ENCODE assay signal across 22 cellular contexts in the genomic region with DNA sequence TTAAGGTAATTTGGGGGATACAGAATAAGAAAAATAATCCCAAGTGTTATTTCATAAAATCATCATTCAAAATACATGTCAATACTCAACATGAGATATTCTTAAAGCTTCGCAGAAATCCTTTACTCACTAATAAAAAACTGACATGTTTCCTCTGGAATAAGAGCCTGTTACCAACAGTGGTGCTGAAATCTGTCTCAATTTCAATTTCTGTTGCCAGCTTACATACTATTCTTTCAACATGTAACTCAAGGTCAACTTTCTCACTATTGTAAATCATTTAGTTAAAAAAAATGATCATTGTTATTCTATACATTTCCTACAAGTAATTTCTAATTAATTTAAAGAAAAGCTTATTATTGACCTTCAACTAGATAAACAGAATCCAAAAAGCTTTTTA.
DNase-seq lines count a peak whose midpoint lies in the region; ATAC-seq and TF ChIP-seq lines count a peak whose summit lies in the region.
"Had no signal": no experiment of that assay in that cellular context is flagged by ENCODE, and none has a peak within 500 bp of the region (broad histone marks: within the 10 kb centered on the region; RNA-seq: fewer than 3 reads in every experiment).

No MANE protein-coding gene starts in this region.

- H3K9me3 Mint-ChIP-seq in effector memory CD8-positive, alpha-beta T cell = no peaks in the 10 kb centered on the region
- H3K9me3 Mint-ChIP-seq in CD14-positive monocyte = no peaks in the 10 kb centered on the region

- H3K4me3 ChIP-seq in AG10803 (ENCODE audit: low read length) = no peak overlapping the region
- no peak overlapping the region for H3K4me3 ChIP-seq in SJSA1
- H3K4me3 ChIP-seq in colonic mucosa = no peak overlapping the region
- H3K4me3 ChIP-seq: Peyer's patch had no signal

- TF ChIP-seq CTCF in AG10803 (conservative IDR thresholded peaks at IDR 0.05; ENCODE audit: low read length) (no peak), foreskin keratinocyte (conservative IDR thresholded peaks at IDR 0.05) (no peak), colonic mucosa (IDR thresholded peaks at IDR 0.05) (no peak), CD14-positive monocyte (IDR thresholded peaks at IDR 0.05) (no peak)

- H3K27ac Mint-ChIP-seq in effector memory CD8-positive, alpha-beta T cell = peak overlapping the region; percentile 0 to 87
- no peak overlapping the region for H3K27ac Mint-ChIP-seq in CD14-positive monocyte

- H3K36me3 Mint-ChIP-seq in effector memory CD8-positive, alpha-beta T cell (ENCODE audit: insufficient read depth) = peaks cover 39% of the 10 kb centered on the region
- peaks cover 38 to 61% of the 10 kb centered on the region in 2 donors for H3K36me3 Mint-ChIP-seq in CD14-positive monocyte

- H3K27me3 ChIP-seq in SJSA1 (replicated peaks) = no peaks in the 10 kb centered on the region
- H3K27me3 ChIP-seq in foreskin keratinocyte = no peaks in the 10 kb centered on the region
- H3K27me3 ChIP-seq in colonic mucosa = no peaks in the 10 kb centered on the region
- H3K27me3 ChIP-seq: BE2C, Peyer's patch had no signal

- H3K27ac ChIP-seq in SJSA1 (peak overlapping the region; percentile 68), foreskin keratinocyte (peak overlapping the region; percentile 7), colonic mucosa (no peak overlapping the region)
- H3K27ac ChIP-seq: 22Rv1, Peyer's patch had no signal

- no peak overlapping the region for H3K4me3 Mint-ChIP-seq in effector memory CD8-positive, alpha-beta T cell
- no peak overlapping the region for H3K4me3 Mint-ChIP-seq in CD14-positive monocyte

- no peak overlapping the region for H3K9ac ChIP-seq in colonic mucosa (ENCODE audit: low read depth in 2 of 2, low read length in 2 of 2)

- no peaks in the 10 kb centered on the region for H3K27me3 Mint-ChIP-seq in effector memory CD8-positive, alpha-beta T cell
- no peaks in the 10 kb centered on the region for H3K27me3 Mint-ChIP-seq in CD14-positive monocyte (ENCODE audit: low read depth in 3 of 3)

- peaks cover 33% of the 10 kb centered on the region for H3K4me1 ChIP-seq in SJSA1 (replicated peaks)
- peaks cover 3% of the 10 kb centered on the region for H3K4me1 ChIP-seq in foreskin keratinocyte
- H3K4me1 ChIP-seq in colonic mucosa = no peaks in the 10 kb centered on the region
- H3K4me1 ChIP-seq: BE2C, Peyer's patch had no signal

- H3K9me3 ChIP-seq in SJSA1 (replicated peaks) = no peaks in the 10 kb centered on the region
- no peaks in the 10 kb centered on the region for H3K9me3 ChIP-seq in colonic mucosa
- H3K9me3 ChIP-seq: BE2C, Peyer's patch had no signal

- peaks cover 78% of the 10 kb centered on the region for H3K36me3 ChIP-seq in SJSA1
- H3K36me3 ChIP-seq in colonic mucosa = no peaks in the 10 kb centered on the region

- intact Hi-C loops in colonic mucosa (cut with DNase I) (no loop called here), CD14-positive monocyte (cut with micrococcal nuclease) (no loop called here)

- peaks cover 4 to 8% of the 10 kb centered on the region in 2 donors for H3K4me1 Mint-ChIP-seq in effector memory CD8-positive, alpha-beta T cell (ENCODE audit: low read depth in 2 of 2)
- H3K4me1 Mint-ChIP-seq in CD14-positive monocyte = peaks cover 3% of the 10 kb centered on the region

- DNase-seq in AG10803 (ENCODE audit: low read depth) (peak; percentile 36), SJSA1 (ENCODE audit: low read depth in 1 of 2, low spot score in 2 of 2) (no peak), foreskin keratinocyte (no peak), colonic mucosa (no peak), CD14-positive monocyte (ENCODE audit: low spot score) (no peak)
- DNase-seq in effector memory CD8-positive, alpha-beta T cell = no peak
- DNase-seq in stimulated activated naive CD4-positive, alpha-beta T cell treated with Interleukin-2 at 50 U/mL for 16 hours (lab: John Stamatoyannopoulos, UW) = no peak
- DNase-seq: BE2C, DMS153, DND-41, KBM-7, MV-4-11, NCI-H1105, NCI-H146, NCI-H1930, NCI-H446 treated with DMSO at 0.1 percent for 48 hours, NCI-H526, NCI-H82, Peyer's patch, SIG-M5 had no signal

- ATAC-seq in effector memory CD8-positive, alpha-beta T cell (replicated peaks) = no peak
- ATAC-seq in foreskin keratinocyte (no peak), HG03378 (IDR thresholded peaks at IDR 0.05; ENCODE audit: unreplicated experiment) (no peak)

Comparison
In these comparisons a context has a peak if more than half of its experiments do, and no peak if none do; other contexts are left out.
1. H3K27ac Mint-ChIP-seq: peak in effector memory CD8-positive, alpha-beta T cell (2 of 2); none in CD14-positive monocyte (0 of 7).